In the genomic region with DNA sequence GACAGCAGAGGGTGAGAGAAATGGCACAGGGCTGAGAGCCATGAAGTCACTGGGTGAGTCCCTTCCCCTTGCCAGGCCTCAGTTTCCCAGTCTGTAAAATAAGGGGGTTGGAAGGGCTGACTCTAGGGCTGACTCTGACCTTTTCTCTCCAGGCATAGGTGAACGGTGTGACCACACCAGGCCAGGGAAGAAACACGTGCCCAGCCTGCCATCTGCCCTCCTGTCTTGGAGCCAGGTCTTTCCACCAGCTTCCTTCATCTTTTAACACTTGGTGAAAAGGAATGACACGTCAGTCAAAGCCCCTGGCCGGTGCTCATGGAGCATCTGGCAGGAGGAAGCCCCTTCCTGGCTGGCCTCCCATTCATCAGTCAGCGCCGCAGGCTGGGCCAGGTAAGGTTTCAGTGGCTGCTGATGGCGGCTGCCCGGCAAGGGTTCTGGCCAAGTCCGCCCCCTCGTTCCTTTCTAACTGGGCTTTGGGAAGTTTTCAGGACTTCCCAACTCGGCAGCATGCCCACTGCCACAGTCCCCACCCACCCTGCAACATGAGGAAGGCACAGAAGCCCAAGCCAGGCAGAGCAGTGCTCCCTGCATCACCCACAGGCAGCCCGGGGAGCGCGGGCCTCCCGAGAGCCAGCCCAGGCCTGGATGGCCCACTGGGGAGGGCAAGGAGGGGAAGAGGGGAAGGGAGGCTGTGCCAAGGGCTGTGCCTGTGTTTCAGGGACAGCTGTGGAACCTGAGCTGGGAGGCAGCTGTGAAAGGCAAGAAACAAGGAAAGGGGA, we compare ENCODE assay signal across 9 cellular contexts.
DNase-seq lines count a peak whose midpoint lies in the region; ATAC-seq and TF ChIP-seq lines count a peak whose summit lies in the region.
"Had no signal": no experiment of that assay in that cellular context is flagged by ENCODE, and none has a peak within 500 bp of the region (broad histone marks: within the 10 kb centered on the region; RNA-seq: fewer than 3 reads in every experiment).

No MANE protein-coding gene starts in this region.

- CTCF ChIA-PET in activated CD4-positive, alpha-beta T cell treated with anti-CD3 and anti-CD28 coated beads for 36 hours (lab: Charles Lee): no interaction called here

- no peaks in the 10 kb centered on the region for H3K9me3 ChIP-seq in right lobe of liver
- no peaks in the 10 kb centered on the region for H3K9me3 ChIP-seq in tibial artery
- no peaks in the 10 kb centered on the region for H3K9me3 ChIP-seq in T-helper 17 cell (ENCODE audit: control insufficient read depth, low read length, poor library complexity, severe bottlenecking)

- H3K4me3 ChIP-seq in right lobe of liver: no peak overlapping the region
- peak overlapping the region in 1 of 2 donors; percentile 10 for H3K4me3 ChIP-seq in tibial artery

- intact Hi-C loops in right lobe of liver (cut with DNase I) (no loop called here), tibial artery (cut with DNase I; ENCODE audit: low total_unique reads) (no loop called here)
- intact Hi-C loops in activated CD4-positive, alpha-beta T cell treated with anti-CD3 and anti-CD28 coated beads for 36 hours (cut with DNase I, micrococcal nuclease): no loop called here

- H3K4me3 Mint-ChIP-seq in chondrocyte (ENCODE audit: unreplicated experiment): no peak overlapping the region
- H3K4me3 Mint-ChIP-seq in activated CD4-positive, alpha-beta T cell treated with anti-CD3 and anti-CD28 coated beads for 36 hours: no peak overlapping the region
- H3K4me3 Mint-ChIP-seq in T-helper 17 cell: no peak overlapping the region

- H3K4me1 Mint-ChIP-seq in chondrocyte (ENCODE audit: low read depth): peaks cover 41% of the 10 kb centered on the region
- peaks cover 5% of the 10 kb centered on the region for H3K4me1 Mint-ChIP-seq in activated CD4-positive, alpha-beta T cell treated with anti-CD3 and anti-CD28 coated beads for 36 hours
- peaks cover 13% of the 10 kb centered on the region for H3K4me1 Mint-ChIP-seq in T-helper 17 cell

- POLR2A ChIA-PET in activated CD4-positive, alpha-beta T cell treated with anti-CD3 and anti-CD28 coated beads for 36 hours (lab: Charles Lee): interaction anchor here (0.6 kb wide), 1 partner anchor 204 kb away, joined by 3 read pairs; no protein-coding TSS in a partner anchor

- H3K27ac Mint-ChIP-seq in chondrocyte (ENCODE audit: unreplicated experiment) (peak overlapping the region; percentile 69), T-helper 17 cell (no peak overlapping the region)
- no peak overlapping the region for H3K27ac Mint-ChIP-seq in activated CD4-positive, alpha-beta T cell treated with anti-CD3 and anti-CD28 coated beads for 36 hours

- H3K27me3 Mint-ChIP-seq in chondrocyte (ENCODE audit: low read depth) (peaks cover 16% of the 10 kb centered on the region), T-helper 17 cell (peaks cover 21% of the 10 kb centered on the region)
- no peaks in the 10 kb centered on the region for H3K27me3 Mint-ChIP-seq in activated CD4-positive, alpha-beta T cell treated with anti-CD3 and anti-CD28 coated beads for 36 hours

- H3K4me1 ChIP-seq in right lobe of liver (peaks cover 0 to 35% (median 22%) of the 10 kb centered on the region in 4 donors), tibial artery (peaks cover 0 to 65% (median 54%) of the 10 kb centered on the region in 4 donors)

- peak; percentile 48 for TF ChIP-seq POLR2A in right lobe of liver (IDR thresholded peaks at IDR 0.05)

- H3K36me3 ChIP-seq in right lobe of liver (no peaks in the 10 kb centered on the region), tibial artery (no peaks in the 10 kb centered on the region)

- H3K27ac ChIP-seq in right lobe of liver: peak overlapping the region; percentile 32 to 66 (median 53)
- H3K27ac ChIP-seq in tibial artery: peak overlapping the region; percentile 79 to 87

- no peaks in the 10 kb centered on the region for H3K36me3 Mint-ChIP-seq in chondrocyte (ENCODE audit: low read depth)
- no peaks in the 10 kb centered on the region for H3K36me3 Mint-ChIP-seq in activated CD4-positive, alpha-beta T cell treated with anti-CD3 and anti-CD28 coated beads for 36 hours (ENCODE audit: low read depth)
- H3K36me3 Mint-ChIP-seq in T-helper 17 cell (ENCODE audit: low read depth): no peaks in the 10 kb centered on the region

- DNase-seq in NCI-H2171 (lab: John Stamatoyannopoulos, UW) (peak; percentile 61), chondrocyte (ENCODE audit: low spot score) (peak; percentile 44), right lobe of liver (peak; percentile 67 to 78 (median 78)), tibial artery (peak; percentile 68 to 91), T-helper 17 cell (no peak), NCI-H1930 (lab: John Stamatoyannopoulos, UW) (no peak)
- DNase-seq in activated CD4-positive, alpha-beta T cell treated with anti-CD3 and anti-CD28 coated beads for 36 hours: no peak
- DNase-seq: NCI-H526 treated with DMSO at 0.1 percent for 48 hours had no signal

- WGBS in right lobe of liver (ENCODE audit: insufficient coverage, low coverage, low lambda C conversion rate, missing lambda C conversion rate): 33% methylated on average over 8 of the region's 15 CpGs

- no peaks in the 10 kb centered on the region for H3K27me3 ChIP-seq in right lobe of liver
- no peaks in the 10 kb centered on the region for H3K27me3 ChIP-seq in tibial artery

- ATAC-seq in right lobe of liver (peak; percentile 64 to 85 (median 74)), GM18870 (IDR thresholded peaks at IDR 0.05; ENCODE audit: unreplicated experiment) (no peak), T-helper 17 cell (no peak)
- no peak for ATAC-seq in activated CD4-positive, alpha-beta T cell treated with anti-CD3 and anti-CD28 coated beads for 36 hours

- H3K9me3 Mint-ChIP-seq in chondrocyte (ENCODE audit: low read depth): no peaks in the 10 kb centered on the region
- no peaks in the 10 kb centered on the region for H3K9me3 Mint-ChIP-seq in activated CD4-positive, alpha-beta T cell treated with anti-CD3 and anti-CD28 coated beads for 36 hours (ENCODE audit: low read depth)

- TF ChIP-seq CTCF in chondrocyte (IDR thresholded peaks at IDR 0.05) (no peak), right lobe of liver (IDR thresholded peaks at IDR 0.05) (no peak), tibial artery (IDR thresholded peaks at IDR 0.05) (no peak)

Comparison
In these comparisons a context has a peak if more than half of its experiments do, and no peak if none do; other contexts are left out.
1. DNase-seq: peak in NCI-H2171 (single experiment), chondrocyte (single experiment), right lobe of liver (3 of 3) and tibial artery (2 of 2); none in activated CD4-positive, alpha-beta T cell treated with anti-CD3 and anti-CD28 coated beads for 36 hours (single experiment), T-helper 17 cell (0 of 3) and NCI-H1930 (0 of 2).
2. ATAC-seq: peak in right lobe of liver (4 of 4); none in GM18870 (single experiment), activated CD4-positive, alpha-beta T cell treated with anti-CD3 and anti-CD28 coated beads for 36 hours (single experiment) and T-helper 17 cell (single experiment).